ENCODE assay signal across 10 cellular contexts in the genomic region with DNA sequence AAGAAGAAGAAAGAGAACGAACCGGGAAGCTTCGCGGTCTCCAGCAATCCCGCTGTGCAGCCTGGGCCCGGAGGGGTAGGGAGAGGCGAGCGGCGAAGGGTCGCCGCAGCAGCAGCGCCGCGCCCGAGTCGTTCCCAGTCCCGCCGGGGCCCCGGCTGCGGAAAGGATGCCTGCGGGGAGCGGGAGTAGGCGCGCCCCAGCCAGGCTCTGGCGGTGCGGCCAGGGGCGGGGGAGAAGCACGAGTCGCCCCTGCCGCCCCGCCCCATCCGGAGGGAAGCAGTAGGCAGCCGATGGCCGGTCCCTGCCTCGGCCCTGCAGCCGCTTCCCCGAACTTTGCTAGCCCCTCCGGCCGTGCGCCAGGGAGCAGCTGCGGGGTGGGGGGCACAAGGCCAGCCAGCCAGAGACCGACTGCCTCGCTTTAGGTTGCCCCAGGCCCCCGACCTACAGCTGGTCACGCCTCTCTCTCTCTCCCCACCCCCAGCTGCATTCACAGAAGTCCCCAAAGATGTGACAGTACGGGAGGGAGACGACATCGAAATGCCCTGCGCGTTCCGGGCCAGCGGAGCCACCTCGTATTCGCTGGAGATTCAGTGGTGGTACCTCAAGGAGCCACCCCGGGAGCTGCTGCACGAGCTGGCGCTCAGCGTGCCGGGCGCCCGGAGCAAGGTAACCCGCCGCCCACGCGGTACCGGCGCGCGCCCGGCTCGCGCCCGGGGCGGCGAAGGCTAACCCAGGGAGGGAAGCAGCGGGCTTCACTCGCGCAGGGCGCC. TPM values are rescaled to one million over a fixed set of nuclear protein-coding genes. Genes with fewer than 3 reads are reported as not detected.
DNase-seq lines count a peak whose midpoint lies in the region; ATAC-seq lines count a peak whose summit lies in the region.
"Had no signal": no experiment of that assay in that cellular context is flagged by ENCODE, and none has a peak within 500 bp of the region (broad histone marks: within the 10 kb centered on the region; RNA-seq: fewer than 3 reads in every experiment).

No MANE protein-coding gene starts in this region.

- DNase-seq in COLO668 (lab: John Stamatoyannopoulos, UW; ENCODE audit: unreplicated experiment) = peak; percentile 9
- DNase-seq in H4 (ENCODE audit: low spot score) = peak; percentile 30
- peak; percentile 66 for DNase-seq in cerebellum (ENCODE audit: low spot score)
- DNase-seq in occipital lobe (lab: John Stamatoyannopoulos, UW) = peak; percentile 40
- DNase-seq in CD1c-positive myeloid dendritic cell (ENCODE audit: extremely low spot score) = no peak
- DNase-seq in NCI-H1417 treated with DMSO at 0.1 percent for 48 hours (lab: John Stamatoyannopoulos, UW) = no peak
- DNase-seq: left colon had no signal

- no peak for ATAC-seq in HG03108 (IDR thresholded peaks at IDR 0.05; ENCODE audit: unreplicated experiment)
- ATAC-seq in GM21390 (IDR thresholded peaks at IDR 0.05; ENCODE audit: unreplicated experiment) = no peak
- ATAC-seq: left colon had no signal

RNA-seq across cellular contexts. Expression of gene VSTM2B, which starts 1.1 kb away (rescaled TPM):
- total RNA-seq in H4 (2014; rRNA removed; shearing (Covaris generic)) = 8.7 and 14.0 TPM in 2 replicates
- total RNA-seq in cerebellum = 2.6 TPM
- 12.3 TPM for total RNA-seq in occipital lobe
- total RNA-seq: left colon, RPMI7951 had no signal

Comparison
In these comparisons a context has a peak if more than half of its experiments do, and no peak if none do; other contexts are left out.
1. DNase-seq: peak in COLO668 (single experiment), H4 (single experiment), cerebellum (single experiment) and occipital lobe (single experiment); none in CD1c-positive myeloid dendritic cell (single experiment) and NCI-H1417 treated with DMSO at 0.1 percent for 48 hours (single experiment).